6 cellular contexts compared by ENCODE assay signal in genomic region chr3:33410816-33411215, GRCh38. TPM values are rescaled to one million over a fixed set of nuclear protein-coding genes. Genes with fewer than 3 reads are reported as not detected.
DNase-seq lines count a peak whose midpoint lies in the region; ATAC-seq, FAIRE-seq and TF ChIP-seq lines count a peak whose summit lies in the region.
"Not testable (repeated sequence)": the region's sequence is repeated elsewhere in the genome, so short reads cannot be mapped to it uniquely, and the experiment has no call there.

No MANE protein-coding gene starts in this region.

- not testable (repeated sequence) for TF ChIP-seq POLR2A in GM12892 (IDR thresholded peaks at IDR 0.05; ENCODE audit: low read depth, low read length); H54 (IDR thresholded peaks at IDR 0.05; ENCODE audit: low read depth, low read length); GM12878 (IDR thresholded peaks at IDR 0.05; ENCODE audit: low read depth, low read length); endothelial cell of umbilical vein (IDR thresholded peaks at IDR 0.05; ENCODE audit: low read depth, low read length)

- TF ChIP-seq RAD21 in GM12878 (IDR thresholded peaks at IDR 0.05; ENCODE audit: insufficient read depth, low read depth, low read length): not testable (repeated sequence)

- H3K27me3 ChIP-seq in GM12878 (replicated peaks in 1 of 2; ENCODE audit: control insufficient read depth in 2 of 2, insufficient read depth in 2 of 2, low read length in 1 of 2); endothelial cell of umbilical vein (ENCODE audit: control insufficient read depth in 2 of 2, insufficient read depth in 2 of 2, low read length in 2 of 2): not testable (repeated sequence)

- dilution Hi-C loops in endothelial cell of umbilical vein (cut with MboI; ENCODE audit: extremely low pct_ligation_motif_present, low sequenced_read_pairs): not testable (repeated sequence)

- H3K27me3 Mint-ChIP-seq in chondrocyte (ENCODE audit: low read depth): not testable (repeated sequence)

- not testable (repeated sequence) for H3K4me1 ChIP-seq in GM12878 (ENCODE audit: control insufficient read depth, insufficient read depth, low read length); endothelial cell of umbilical vein (ENCODE audit: control insufficient read depth, extremely low read depth, insufficient read depth, low read length)

- H3K4me3 Mint-ChIP-seq in chondrocyte (ENCODE audit: unreplicated experiment): not testable (repeated sequence)

- H3K36me3 ChIP-seq in GM12878 (ENCODE audit: control insufficient read depth in 2 of 2, insufficient read depth in 2 of 2, low read length in 1 of 2): peaks cover 10 to 52% of the 10 kb centered on the region in 2 experiments
- peaks cover 14 to 26% of the 10 kb centered on the region in 2 experiments for H3K36me3 ChIP-seq in endothelial cell of umbilical vein (ENCODE audit: control insufficient read depth in 2 of 2, extremely low read depth in 1 of 2, insufficient read depth in 2 of 2, low read length in 2 of 2)

- H3K79me2 ChIP-seq in GM12878 (ENCODE audit: control insufficient read depth, insufficient read depth, low read length): not testable (repeated sequence)
- H3K79me2 ChIP-seq in endothelial cell of umbilical vein (ENCODE audit: control insufficient read depth, insufficient read depth, low read length): peaks cover 24% of the 10 kb centered on the region

- not testable (repeated sequence) for H3K9me3 Mint-ChIP-seq in chondrocyte (ENCODE audit: low read depth)

- BruUV-seq in GM12878 (replicated peaks; lab: Mats Ljungman, UMichigan); endothelial cell of umbilical vein (replicated peaks; lab: Mats Ljungman, UMichigan): not testable (repeated sequence)

- FAIRE-seq in GM12892 (lab: Jason Lieb, UNC) (peak; percentile 24), H54 (lab: Jason Lieb, UNC) (peak; percentile 50), GM12878 (lab: Jason Lieb, UNC) (peak; percentile 70), endothelial cell of umbilical vein (lab: Jason Lieb, UNC) (peak; percentile 82)

- CTCF ChIA-PET in GM12878 (lab: Yijun Ruan, JAX): interaction anchor here (0.8 to 1.1 kb wide), 3 partner anchors 9 to 376 kb away, joined by 3 to 5 read pairs (median 3); no protein-coding TSS in a partner anchor
- CTCF ChIA-PET in endothelial cell of umbilical vein (lab: Charles Lee): not testable (repeated sequence)

- in situ Hi-C loops in GM12878 (cut with MboI): not testable (repeated sequence)

- H4K20me1 ChIP-seq in GM12878 (ENCODE audit: control insufficient read depth, insufficient read depth); endothelial cell of umbilical vein (replicated peaks; ENCODE audit: control insufficient read depth, extremely low read depth, insufficient read depth, low read length): not testable (repeated sequence)

- peaks cover 35% of the 10 kb centered on the region for H3K36me3 Mint-ChIP-seq in chondrocyte (ENCODE audit: low read depth)

- not testable (repeated sequence) for H3K9ac ChIP-seq in GM12878 (ENCODE audit: control insufficient read depth, insufficient read depth, low read length); endothelial cell of umbilical vein (replicated peaks; ENCODE audit: extremely low read depth, insufficient read depth, low read length)

- H3K4me1 Mint-ChIP-seq in chondrocyte (ENCODE audit: low read depth): not testable (repeated sequence)

- not testable (repeated sequence) for TF ChIP-seq CTCF in GM12878 (IDR thresholded peaks at IDR 0.05 in 2 of 3, conservative IDR thresholded peaks at IDR 0.05 in 1 of 3; ENCODE audit: control insufficient read depth in 2 of 3, extremely low read depth in 1 of 3, insufficient read depth in 1 of 3, low read depth in 3 of 3, low read length in 3 of 3); chondrocyte (IDR thresholded peaks at IDR 0.05); endothelial cell of umbilical vein (IDR thresholded peaks at IDR 0.05; ENCODE audit: extremely low read depth in 1 of 2, insufficient read depth in 1 of 2, low read depth in 1 of 2, low read length in 2 of 2)

- not testable (repeated sequence) for H2AFZ ChIP-seq in GM12878 (ENCODE audit: control insufficient read depth, low read depth, low read length); endothelial cell of umbilical vein (ENCODE audit: low read depth, low read length)

- H3K4me3 ChIP-seq in GM12878; endothelial cell of umbilical vein (replicated peaks in 1 of 3; ENCODE audit: insufficient read depth in 1 of 3, low read depth in 1 of 3, low read length in 3 of 3): not testable (repeated sequence)

- not testable (repeated sequence) for H3K27ac ChIP-seq in GM12878 (ENCODE audit: control insufficient read depth, insufficient read depth); endothelial cell of umbilical vein (ENCODE audit: insufficient read depth, low read depth, low read length)

- ATAC-seq in GM12878: not testable (repeated sequence)

- H3K9me1 ChIP-seq in endothelial cell of umbilical vein (replicated peaks; ENCODE audit: control insufficient read depth, extremely low read depth, insufficient read depth, low read length): not testable (repeated sequence)

- SMC1A ChIA-PET in GM12878 (lab: Charles Lee; ENCODE audit: uncharacterized antibody, unreplicated experiment): interaction anchor here (0.7 kb wide), 1 partner anchor 158 kb away, joined by 3 read pairs; no protein-coding TSS in a partner anchor

- POLR2A ChIA-PET in GM12878 (lab: Charles Lee) (interaction anchor here (0.6 to 0.8 kb wide), 3 partner anchors 30 to 580 kb away, joined by 3 to 7 read pairs (median 4); no protein-coding TSS in a partner anchor), endothelial cell of umbilical vein (lab: Charles Lee) (interaction anchor here (0.6 kb wide), 1 partner anchor 344 kb away, joined by 3 read pairs; no protein-coding TSS in a partner anchor)

- RAD21 ChIA-PET in GM12878 (lab: Charles Lee; ENCODE audit: unreplicated experiment): not testable (repeated sequence)

- H3K27ac Mint-ChIP-seq in chondrocyte (ENCODE audit: unreplicated experiment): peak overlapping the region; percentile 22

- DNase-seq in GM12892 (ENCODE audit: insufficient read length); H54 (ENCODE audit: insufficient read length, low spot score); GM12878 (ENCODE audit: low read depth, low spot score); chondrocyte (ENCODE audit: low spot score); endothelial cell of umbilical vein (ENCODE audit: low read depth, low spot score): not testable (repeated sequence)
- DNase-seq in putamen (ENCODE audit: low spot score): peak; percentile 20

- not testable (repeated sequence) for H3K9me3 ChIP-seq in GM12878 (replicated peaks; ENCODE audit: control insufficient read depth, insufficient read depth, low read length); endothelial cell of umbilical vein (replicated peaks; ENCODE audit: control insufficient read depth, insufficient read depth, low read length)

- H3K4me2 ChIP-seq in GM12878 (ENCODE audit: control insufficient read depth, insufficient read depth); endothelial cell of umbilical vein (ENCODE audit: insufficient read depth, low read length): not testable (repeated sequence)

- TF ChIP-seq EP300 in GM12878 (IDR thresholded peaks at IDR 0.05; ENCODE audit: borderline replicate concordance in 1 of 2, control insufficient read depth in 1 of 2, low read depth in 2 of 2, low read length in 2 of 2): not testable (repeated sequence)

- WGBS in GM12878 (ENCODE audit: insufficient coverage, insufficient replicate concordance, low lambda C conversion rate, missing lambda C conversion rate): 100% methylated on average over 3 of the region's 3 CpGs

- intact Hi-C loops in GM12878 (cut with micrococcal nuclease; ENCODE audit: unreplicated experiment); endothelial cell of umbilical vein (cut with micrococcal nuclease): not testable (repeated sequence)

RNA-seq across cellular contexts. Expression of gene UBP1, which starts 29.4 kb away (rescaled TPM):
- polyA plus RNA-seq in GM12892 (2012; ENCODE audit: missing spikeins): 51.9 TPM
- 186 and 190 TPM in 2 replicates for total RNA-seq in GM12878 (2013; cell fraction: nucleolus; rRNA removed)
- total RNA-seq in GM12878 (2014; rRNA removed) (55.7 and 60.4 TPM in 2 replicates), GM12878 (2014; rRNA removed; fragmentation: Illumina TruSeq; extraction: Trizol) (44.3 and 49.0 TPM in 2 replicates), GM12878 (2021) (58.5 and 69.1 TPM in 2 replicates), chondrocyte (60.6 to 61.8 TPM (median 60.9 TPM) in 3 replicates), endothelial cell of umbilical vein (89.7 and 90.5 TPM in 2 replicates)
- 30.4 TPM for polyA plus RNA-seq in GM12878 (2011; ENCODE audit: low read depth)
- polyA plus RNA-seq in GM12878 (2011; rRNA removed) (89.3 and 98.6 TPM in 2 replicates), GM12878 (2014; fragmentation: Illumina TruSeq; extraction: Trizol) (93.6 and 110 TPM in 2 replicates), GM12878 (2014; fragmentation: Nextera tagmentation; extraction: Ambion mirVana) (10 to 100 TPM in 1 of 2 experiments, 1 to 10 TPM in 1; 9.8 to 14.4 TPM), GM12878 (2014; rRNA removed) (77.9 and 80.1 TPM in 2 replicates), GM12878 (2016; fragmentation: Nextera tagmentation; extraction: Ambion mirVana) (10 to 100 TPM in 1 of 2 experiments, 1 to 10 TPM in 1; 9.3 to 15.0 TPM), endothelial cell of umbilical vein (42.3 and 60.2 TPM in 2 replicates)
- 50.6 and 51.8 TPM in 2 replicates for polyA plus RNA-seq in GM12878 (2011; cell fraction: cytosol; rRNA removed)
- 218 and 240 TPM in 2 replicates for polyA plus RNA-seq in GM12878 (2011; cell fraction: nucleus; rRNA removed)
- 41.9 and 43.7 TPM in 2 replicates for polyA plus RNA-seq in GM12878 (2012)
- 58.3 and 102 TPM in 2 replicates for polyA minus RNA-seq in GM12878 (2011; rRNA and poly(A)+ RNA removed)
- 18.8 and 30.7 TPM in 2 replicates for polyA minus RNA-seq in GM12878 (2011; cell fraction: cytosol; rRNA and poly(A)+ RNA removed)
- 62.7 and 83.5 TPM in 2 replicates for polyA minus RNA-seq in GM12878 (2011; cell fraction: nucleus; rRNA and poly(A)+ RNA removed)
- 59.5 and 64.2 TPM in 2 replicates for polyA plus RNA-seq in endothelial cell of umbilical vein (2011; cell fraction: cytosol; rRNA removed)
- 350 and 403 TPM in 2 replicates for polyA plus RNA-seq in endothelial cell of umbilical vein (2011; cell fraction: nucleus; rRNA removed)
- 49.9 and 89.5 TPM in 2 replicates for polyA plus RNA-seq in endothelial cell of umbilical vein (2012)
- 124 and 125 TPM in 2 replicates for polyA minus RNA-seq in endothelial cell of umbilical vein
- 49.2 TPM for polyA minus RNA-seq in endothelial cell of umbilical vein (2011; cell fraction: cytosol; rRNA and poly(A)+ RNA removed)
- 85.7 and 127 TPM in 2 replicates for polyA minus RNA-seq in endothelial cell of umbilical vein (2011; cell fraction: nucleus; rRNA and poly(A)+ RNA removed)
